ENCODE assay signal across 8 cellular contexts in the genomic region with DNA sequence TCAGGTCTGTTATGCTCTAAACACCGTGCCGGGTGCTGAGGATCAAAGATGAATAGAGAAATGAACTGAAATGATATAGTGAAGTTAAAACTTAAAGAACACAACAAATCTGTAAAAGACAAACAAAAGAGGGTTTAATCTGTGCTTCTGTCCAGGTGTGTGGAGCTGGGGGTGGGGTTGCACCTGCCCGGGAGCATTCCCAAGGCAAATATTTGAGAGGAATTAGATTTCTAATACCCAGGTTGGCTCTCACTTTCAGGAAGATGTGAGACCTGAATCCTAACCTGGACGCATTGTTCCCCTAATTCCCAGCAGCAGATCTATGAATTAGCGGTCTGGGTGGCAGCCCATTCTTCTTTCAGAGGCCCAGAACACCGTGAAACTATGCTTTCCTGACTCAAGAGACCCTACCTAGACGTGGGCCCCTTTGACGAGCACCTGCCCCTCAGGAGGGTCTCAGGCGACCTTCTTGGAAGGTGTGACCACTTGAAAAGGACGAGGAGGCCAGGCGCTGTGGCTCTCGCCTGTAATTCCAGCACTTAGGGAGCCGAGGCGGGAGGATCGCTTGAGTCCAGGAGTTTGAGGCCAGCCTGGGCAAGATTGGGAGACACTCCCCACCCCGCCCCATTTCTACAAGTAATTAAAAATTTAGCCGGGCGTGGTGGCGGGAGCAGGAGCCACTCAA. TPM values are rescaled to one million over a fixed set of nuclear protein-coding genes. Genes with fewer than 3 reads are reported as not detected.
A peak's percentile ranks its signal among the peaks of the same experiment; 100 is the strongest.
DNase-seq lines count a peak whose midpoint lies in the region; ATAC-seq and TF ChIP-seq lines count a peak whose summit lies in the region.

No MANE protein-coding gene starts in this region.

- H3K27ac ChIP-seq in iPS DF 6.9 (ENCODE audit: low read length) = no peak overlapping the region

- CTCF ChIA-PET in WTC11 (lab: Charles Lee) = interaction anchor here (1.4 kb wide), 1 partner anchor 12 kb away, joined by 4 read pairs; no protein-coding TSS in a partner anchor

- no peaks in the 10 kb centered on the region; the same call in 1 of the 2 replicates for H3K36me3 Mint-ChIP-seq in WTC11

- TF ChIP-seq CTCF in WTC11 (IDR thresholded peaks at IDR 0.05) = no peak

- no peaks in the 10 kb centered on the region for H3K9me3 ChIP-seq in iPS DF 6.9 (ENCODE audit: control insufficient read depth, insufficient read depth, low read length)

- no peaks in the 10 kb centered on the region for H3K9me3 Mint-ChIP-seq in WTC11
- H3K9me3 Mint-ChIP-seq in stimulated activated naive CD8-positive, alpha-beta T cell treated with anti-CD3 and anti-CD28 coated beads, Interleukin-15, amount 100 ng/mL, for 72 hours = no peaks in the 10 kb centered on the region

- peak overlapping the region; percentile 92 for H3K4me3 Mint-ChIP-seq in WTC11
- H3K4me3 Mint-ChIP-seq in stimulated activated naive CD8-positive, alpha-beta T cell treated with anti-CD3 and anti-CD28 coated beads, Interleukin-15, amount 100 ng/mL, for 72 hours = peak overlapping the region; percentile 91 to 98

- no peaks in the 10 kb centered on the region for H3K27me3 ChIP-seq in iPS DF 6.9 (ENCODE audit: control insufficient read depth, insufficient read depth, low read length)

- no peaks in the 10 kb centered on the region for H3K4me1 ChIP-seq in iPS DF 6.9 (ENCODE audit: control insufficient read depth, insufficient read depth, low read length)

- H3K4me3 ChIP-seq in iPS DF 6.9 (ENCODE audit: low read length) = peak overlapping the region; percentile 69; the same call in 1 of the 2 replicates

- no peaks in the 10 kb centered on the region for H3K36me3 ChIP-seq in iPS DF 6.9 (ENCODE audit: control insufficient read depth, insufficient read depth, low read length)

- peaks cover 24% of the 10 kb centered on the region for H3K4me1 Mint-ChIP-seq in WTC11
- H3K4me1 Mint-ChIP-seq in stimulated activated naive CD8-positive, alpha-beta T cell treated with anti-CD3 and anti-CD28 coated beads, Interleukin-15, amount 100 ng/mL, for 72 hours = peaks cover 37% of the 10 kb centered on the region

- no peak for ATAC-seq in WTC11
- ATAC-seq in stimulated activated naive CD8-positive, alpha-beta T cell treated with anti-CD3 and anti-CD28 coated beads, Interleukin-15, amount 100 ng/mL, for 72 hours = no peak
- no peak for ATAC-seq in GM21381 (IDR thresholded peaks at IDR 0.05; ENCODE audit: unreplicated experiment)

- DNase-seq in NCI-H2081 (lab: John Stamatoyannopoulos, UW) (peak; percentile 21 to 57), NCI-H2081 treated with DMSO at 0.1 percent for 48 hours (lab: John Stamatoyannopoulos, UW) (no peak), WTC11 (ENCODE audit: low spot score) (no peak), iPS DF 6.9 (ENCODE audit: low read depth, low spot score) (no peak), AG08396 (ENCODE audit: low spot score) (no peak)
- no peak for DNase-seq in stimulated activated naive CD8-positive, alpha-beta T cell treated with anti-CD3 and anti-CD28 coated beads, Interleukin-15, amount 100 ng/mL, for 72 hours
- DNase-seq in stimulated activated naive CD4-positive, alpha-beta T cell (lab: John Stamatoyannopoulos, UW) = no peak

- H3K27me3 Mint-ChIP-seq in WTC11 (ENCODE audit: low read depth) = no peaks in the 10 kb centered on the region; the same call in 1 of the 2 replicates
- no peaks in the 10 kb centered on the region for H3K27me3 Mint-ChIP-seq in stimulated activated naive CD8-positive, alpha-beta T cell treated with anti-CD3 and anti-CD28 coated beads, Interleukin-15, amount 100 ng/mL, for 72 hours

- no CpG with 5 or more reads among the region's 19 CpGs for WGBS in iPS DF 6.9 (ENCODE audit: insufficient coverage, insufficient read length)

- H3K27ac Mint-ChIP-seq in WTC11 = peak overlapping the region; percentile 92
- H3K27ac Mint-ChIP-seq in stimulated activated naive CD8-positive, alpha-beta T cell treated with anti-CD3 and anti-CD28 coated beads, Interleukin-15, amount 100 ng/mL, for 72 hours = peak overlapping the region; percentile 93 to 97

- POLR2A ChIA-PET in WTC11 (lab: Charles Lee) = interaction anchor here (1.0 to 2.2 kb wide), 2 partner anchors 39 to 61 kb away, joined by 4 to 12 read pairs; partner anchors contain the start of genes CTC1 and PFAS

TF ChIP-seq in WTC11, 78 proteins besides CTCF, POLR2A, EP300 and RAD21:
- TF ChIP-seq CDX4 (CRISPR knock-in tag; IDR thresholded peaks at IDR 0.05; ENCODE audit: borderline replicate concordance) (no peak), ZNF263 (CRISPR knock-in tag; IDR thresholded peaks at IDR 0.05; ENCODE audit: low read depth) (no peak), KAT7 (CRISPR knock-in tag; IDR thresholded peaks at IDR 0.05; ENCODE audit: borderline replicate concordance) (no peak), ATF3 (CRISPR knock-in tag; conservative IDR thresholded peaks at IDR 0.05) (no peak), USF1 (CRISPR knock-in tag; IDR thresholded peaks at IDR 0.05) (no peak), ETV6 (CRISPR knock-in tag; IDR thresholded peaks at IDR 0.05) (no peak), FOXK1 (CRISPR knock-in tag; IDR thresholded peaks at IDR 0.05) (no peak), NR3C1 (CRISPR knock-in tag; conservative IDR thresholded peaks at IDR 0.05; ENCODE audit: low read depth) (no peak), CREM (CRISPR knock-in tag; IDR thresholded peaks at IDR 0.05) (no peak), RORB (CRISPR knock-in tag; IDR thresholded peaks at IDR 0.05) (no peak), ZBTB21 (CRISPR knock-in tag; IDR thresholded peaks at IDR 0.05; ENCODE audit: borderline replicate concordance) (no peak)
- TF ChIP-seq, protein P1, sequence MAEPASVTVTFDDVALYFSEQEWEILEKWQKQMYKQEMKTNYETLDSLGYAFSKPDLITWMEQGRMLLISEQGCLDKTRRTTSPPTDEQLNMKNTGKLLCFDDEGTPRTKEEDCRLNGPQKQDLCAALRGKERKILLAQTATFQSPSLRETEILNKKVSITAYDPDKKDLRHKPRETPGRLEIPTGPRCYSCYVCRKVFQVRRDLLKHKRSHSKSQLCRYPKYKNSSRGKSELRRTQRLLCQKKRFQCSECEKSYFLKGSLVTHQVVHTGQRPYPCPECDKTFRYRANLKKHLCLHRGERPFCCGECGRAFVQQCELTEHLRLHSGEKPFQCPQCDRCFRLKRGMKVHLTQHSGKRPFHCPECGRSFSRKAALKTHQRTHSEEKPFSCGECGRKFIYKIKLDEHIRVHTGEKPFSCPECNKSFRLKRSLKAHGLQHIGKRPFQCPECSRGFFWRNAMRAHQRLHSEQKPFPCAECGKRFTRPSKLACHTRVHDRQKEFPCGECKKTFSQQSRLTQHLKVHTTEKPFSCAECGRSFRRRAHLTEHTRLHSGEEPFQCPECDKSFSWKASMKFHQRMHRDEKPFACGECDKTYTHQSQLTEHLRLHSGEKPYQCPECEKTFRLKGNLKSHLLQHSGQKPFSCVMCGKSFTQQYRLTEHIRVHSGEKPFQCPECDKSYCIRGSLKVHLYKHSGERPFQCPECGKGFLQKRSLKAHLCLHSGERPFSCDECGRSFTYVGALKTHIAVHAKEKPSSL (CRISPR knock-in tag; conservative IDR thresholded peaks at IDR 0.05) = no peak
- TF ChIP-seq, protein P2, sequence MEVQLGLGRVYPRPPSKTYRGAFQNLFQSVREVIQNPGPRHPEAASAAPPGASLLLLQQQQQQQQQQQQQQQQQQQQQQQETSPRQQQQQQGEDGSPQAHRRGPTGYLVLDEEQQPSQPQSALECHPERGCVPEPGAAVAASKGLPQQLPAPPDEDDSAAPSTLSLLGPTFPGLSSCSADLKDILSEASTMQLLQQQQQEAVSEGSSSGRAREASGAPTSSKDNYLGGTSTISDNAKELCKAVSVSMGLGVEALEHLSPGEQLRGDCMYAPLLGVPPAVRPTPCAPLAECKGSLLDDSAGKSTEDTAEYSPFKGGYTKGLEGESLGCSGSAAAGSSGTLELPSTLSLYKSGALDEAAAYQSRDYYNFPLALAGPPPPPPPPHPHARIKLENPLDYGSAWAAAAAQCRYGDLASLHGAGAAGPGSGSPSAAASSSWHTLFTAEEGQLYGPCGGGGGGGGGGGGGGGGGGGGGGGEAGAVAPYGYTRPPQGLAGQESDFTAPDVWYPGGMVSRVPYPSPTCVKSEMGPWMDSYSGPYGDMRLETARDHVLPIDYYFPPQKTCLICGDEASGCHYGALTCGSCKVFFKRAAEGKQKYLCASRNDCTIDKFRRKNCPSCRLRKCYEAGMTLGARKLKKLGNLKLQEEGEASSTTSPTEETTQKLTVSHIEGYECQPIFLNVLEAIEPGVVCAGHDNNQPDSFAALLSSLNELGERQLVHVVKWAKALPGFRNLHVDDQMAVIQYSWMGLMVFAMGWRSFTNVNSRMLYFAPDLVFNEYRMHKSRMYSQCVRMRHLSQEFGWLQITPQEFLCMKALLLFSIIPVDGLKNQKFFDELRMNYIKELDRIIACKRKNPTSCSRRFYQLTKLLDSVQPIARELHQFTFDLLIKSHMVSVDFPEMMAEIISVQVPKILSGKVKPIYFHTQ (CRISPR knock-in tag; IDR thresholded peaks at IDR 0.05) = no peak

RNA-seq across cellular contexts. Expression of gene RANGRF, which starts 0.7 kb away (rescaled TPM):
- 32.7 to 36.8 TPM (median 34.6 TPM) in 3 replicates for total RNA-seq in WTC11 (2021)

RNA-seq across cellular contexts. Expression of gene SLC25A35, which starts 7.4 kb away (rescaled TPM):
- total RNA-seq in WTC11 (2021) = 4.5 to 7.6 TPM (median 5.4 TPM) in 3 replicates

RNA-seq across cellular contexts. Expression of gene ARHGEF15, which starts 22.2 kb away (rescaled TPM):
- total RNA-seq in WTC11 (2021) = 1.5 to 2.8 TPM (median 1.8 TPM) in 3 replicates

RNA-seq across cellular contexts. Expression of gene PFAS, which starts 38.7 kb away (rescaled TPM):
- total RNA-seq in WTC11 (2021) = 229 to 246 TPM (median 229 TPM) in 3 replicates

RNA-seq across cellular contexts. Expression of gene CTC1, which starts 39.9 kb away (rescaled TPM):
- 36.1 to 42.5 TPM (median 40.4 TPM) in 3 replicates for total RNA-seq in WTC11 (2021)

Comparison
In these comparisons a context has a peak if more than half of its experiments do, and no peak if none do; other contexts are left out.
1. DNase-seq: peak in NCI-H2081 (2 of 2); none in NCI-H2081 treated with DMSO at 0.1 percent for 48 hours (single experiment), WTC11 (single experiment), iPS DF 6.9 (single experiment), stimulated activated naive CD8-positive, alpha-beta T cell treated with anti-CD3 and anti-CD28 coated beads, Interleukin-15, amount 100 ng/mL, for 72 hours (0 of 2), stimulated activated naive CD4-positive, alpha-beta T cell (0 of 6) and AG08396 (single experiment).